ENCODE assay signal across 1 cellular context in genomic region chr1:182842265-182842664, GRCh38.
TF ChIP-seq lines count a peak whose summit lies in the region.

No MANE protein-coding gene starts in this region.

TF ChIP-seq in IMR-90, 13 proteins besides CTCF, POLR2A, EP300 and RAD21 (continued from another document):
- no peak for TF ChIP-seq FOS (IDR thresholded peaks at IDR 0.05; ENCODE audit: low read depth, low read length)
- no peak for TF ChIP-seq NFE2L2 (IDR thresholded peaks at IDR 0.05; ENCODE audit: low read depth, low read length)
- TF ChIP-seq CEBPB (IDR thresholded peaks at IDR 0.05; ENCODE audit: low read depth, low read length), result no peak
- TF ChIP-seq ELK1 (IDR thresholded peaks at IDR 0.05; ENCODE audit: borderline replicate concordance, low read depth, low read length), result no peak
- no peak for TF ChIP-seq RCOR1 (IDR thresholded peaks at IDR 0.05; ENCODE audit: insufficient replicate concordance, low read length)
- TF ChIP-seq SMC3 (IDR thresholded peaks at IDR 0.05; ENCODE audit: low read depth, low read length), result no peak
- no peak for TF ChIP-seq RFX5 (IDR thresholded peaks at IDR 0.05; ENCODE audit: low read depth, low read length)
- TF ChIP-seq MXI1 (IDR thresholded peaks at IDR 0.05; ENCODE audit: borderline replicate concordance, low read depth, low read length), result no peak
- no peak for TF ChIP-seq CHD1 (IDR thresholded peaks at IDR 0.05; ENCODE audit: low read depth, low read length)
- TF ChIP-seq USF2 (IDR thresholded peaks at IDR 0.05; ENCODE audit: low read depth, low read length), result no peak
- no peak for TF ChIP-seq MAFK (IDR thresholded peaks at IDR 0.05; ENCODE audit: low read depth, low read length)
- no peak for TF ChIP-seq MAZ (IDR thresholded peaks at IDR 0.05; ENCODE audit: borderline replicate concordance, low read depth, low read length)
TF ChIP-seq in IMR-90: peak in this region for 0.
